ENCODE assay signal across 16 cellular contexts in genomic region chr16:20734782-20735181, GRCh38. TPM values are rescaled to one million over a fixed set of nuclear protein-coding genes. Genes with fewer than 3 reads are reported as not detected.
"Had no signal": no experiment of that assay in that cellular context is flagged by ENCODE, and none has a peak within 500 bp of the region (broad histone marks: within the 10 kb centered on the region; RNA-seq: fewer than 3 reads in every experiment).

No MANE protein-coding gene starts in this region.

- DNase-seq: activated CD4-positive, alpha-beta T cell treated with anti-CD3 and anti-CD28 coated beads for 48 hours; activated naive CD4-positive, alpha-beta T cell treated with anti-CD3 and anti-CD28 coated beads, Interleukin-2, amount 10 ng/mL, durations not matched to agents 7 days and 5 days; amygdala; dermis blood vessel endothelial cell; foreskin fibroblast; left colon; mesenchymal stem cell; occipital lobe; psoas muscle; SHP77; stimulated activated CD4-positive, alpha-beta T cell treated with anti-CD3 and anti-CD28 coated beads, Interleukin-12 subunit alpha, Interleukin-12 subunit beta, amount 100 ng/mL, for 4 hours; stimulated activated naive CD4-positive, alpha-beta T cell treated with Interleukin-2 at 50 U/mL for 16 hours had no signal

- H3K4me3 ChIP-seq: psoas muscle had no signal

- H3K9me3 Mint-ChIP-seq: activated naive CD4-positive, alpha-beta T cell treated with anti-CD3 and anti-CD28 coated beads, Interleukin-2, amount 10 ng/mL, durations not matched to agents 7 days and 5 days; nephron; T-helper 1 cell treated with Interleukin-12 subunit alpha and Interleukin-12 subunit beta and Interleukin-4 antibody, amounts not matched to agents 30 μg/mL and 1 μg/mL, for 36 hours had no signal

- H3K9me3 ChIP-seq: psoas muscle had no signal

- H3K27ac Mint-ChIP-seq: activated naive CD4-positive, alpha-beta T cell treated with anti-CD3 and anti-CD28 coated beads, Interleukin-2, amount 10 ng/mL, durations not matched to agents 7 days and 5 days; nephron had no signal

- H3K27ac ChIP-seq: psoas muscle had no signal

- H3K4me1 Mint-ChIP-seq: nephron had no signal

- H3K27me3 Mint-ChIP-seq: activated naive CD4-positive, alpha-beta T cell treated with anti-CD3 and anti-CD28 coated beads, Interleukin-2, amount 10 ng/mL, durations not matched to agents 7 days and 5 days had no signal

- ATAC-seq: esophagus mucosa, left colon, psoas muscle, sciatic nerve had no signal

- H3K4me3 Mint-ChIP-seq: activated naive CD4-positive, alpha-beta T cell treated with anti-CD3 and anti-CD28 coated beads, Interleukin-2, amount 10 ng/mL, durations not matched to agents 7 days and 5 days; nephron; T-helper 1 cell treated with Interleukin-12 subunit alpha and Interleukin-12 subunit beta and Interleukin-4 antibody, amounts not matched to agents 30 μg/mL and 1 μg/mL, for 36 hours had no signal

RNA-seq across cellular contexts. Expression of gene ACSM1, which starts 37.3 kb away (rescaled TPM):
- total RNA-seq: dermis blood vessel endothelial cell, occipital lobe, sciatic nerve had no signal
